ENCODE assay signal across 8 cellular contexts in the genomic region with DNA sequence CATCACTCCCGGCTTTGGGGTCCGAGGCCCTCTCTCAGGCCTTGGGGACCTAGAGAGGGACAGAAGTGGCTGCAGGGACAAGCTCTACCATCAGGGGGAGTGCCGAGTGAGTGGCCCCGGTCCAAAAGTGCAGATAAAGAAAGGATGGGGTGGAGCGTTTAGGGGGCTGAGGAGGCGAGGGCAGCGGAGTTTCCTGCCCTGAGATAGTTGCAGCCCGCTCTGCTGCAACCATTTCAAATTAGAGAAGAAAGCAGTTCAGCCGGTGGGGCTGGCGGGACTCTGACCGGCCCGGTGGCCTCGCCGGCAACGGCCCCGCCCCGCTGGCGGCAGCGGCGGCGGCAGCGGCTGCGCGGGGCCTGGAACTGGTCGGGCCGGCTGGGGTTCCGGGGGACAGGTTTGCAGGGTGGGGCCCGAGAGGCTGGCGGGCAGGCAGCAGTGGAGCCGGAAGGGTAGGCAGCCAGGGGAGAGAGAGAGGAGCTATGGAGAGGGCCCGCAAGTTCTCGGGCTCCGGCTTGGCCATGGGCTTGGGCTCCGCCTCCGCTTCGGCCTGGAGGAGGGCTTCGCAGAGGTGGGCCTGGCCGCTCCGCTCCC. TPM values are rescaled to one million over a fixed set of nuclear protein-coding genes. Genes with fewer than 3 reads are reported as not detected.
DNase-seq lines count a peak whose midpoint lies in the region; ATAC-seq and TF ChIP-seq lines count a peak whose summit lies in the region.

No MANE protein-coding gene starts in this region.

- H2BK5ac ChIP-seq in trophoblast cell (ENCODE audit: low read depth, low read length, poor library complexity): peak overlapping the region; percentile 69

- no peak for TF ChIP-seq POLR2A in Peyer's patch (IDR thresholded peaks at IDR 0.05)

- peak overlapping the region; percentile 86 for H3K18ac ChIP-seq in trophoblast cell (ENCODE audit: low read length)

- no peaks in the 10 kb centered on the region for H3K9me3 ChIP-seq in Peyer's patch
- no peaks in the 10 kb centered on the region for H3K9me3 ChIP-seq in trophoblast cell (ENCODE audit: insufficient read depth, low read depth, low read length)

- peaks cover 17% of the 10 kb centered on the region for H3K79me1 ChIP-seq in trophoblast cell (ENCODE audit: low read length)

- ATAC-seq in GM18870 (IDR thresholded peaks at IDR 0.05; ENCODE audit: unreplicated experiment) (peak; percentile 36), HG03520 (IDR thresholded peaks at IDR 0.05; ENCODE audit: unreplicated experiment) (peak; percentile 33)

- H3K14ac ChIP-seq in trophoblast cell (ENCODE audit: low read length): peak overlapping the region; percentile 75

- peak; percentile 30 to 66 (median 57) for TF ChIP-seq CTCF in Peyer's patch (IDR thresholded peaks at IDR 0.05)

- H2AK5ac ChIP-seq in trophoblast cell (ENCODE audit: low read length): peak overlapping the region; percentile 35

- peak overlapping the region; percentile 46 to 89 (median 67) for H3K27ac ChIP-seq in Peyer's patch
- peak overlapping the region; percentile 53 for H3K27ac ChIP-seq in trophoblast cell (ENCODE audit: low read depth, low read length)

- peak overlapping the region; percentile 78 for H3K4me2 ChIP-seq in trophoblast cell (ENCODE audit: low read length)

- peak overlapping the region; percentile 89 for H4K8ac ChIP-seq in trophoblast cell (ENCODE audit: low read depth, low read length)

- H3K36me3 ChIP-seq in Peyer's patch (no peaks in the 10 kb centered on the region), trophoblast cell (ENCODE audit: control insufficient read depth in 1 of 2, insufficient read depth in 2 of 2, low read length in 2 of 2) (no peaks in the 10 kb centered on the region)

- H2BK120ac ChIP-seq in trophoblast cell (ENCODE audit: insufficient read depth, low read length, poor library complexity): peak overlapping the region; percentile 89

- H3K4me3 ChIP-seq in Peyer's patch: peak overlapping the region; percentile 42 to 62 (median 54)
- peak overlapping the region; percentile 69 for H3K4me3 ChIP-seq in trophoblast cell (ENCODE audit: low read depth, low read length)

- intact Hi-C loops in head of caudate nucleus (cut with DNase I): no loop called here

- WGBS in trophoblast cell (ENCODE audit: extremely low coverage, insufficient coverage, insufficient read length): no CpG with 5 or more reads among the region's 39 CpGs

- H3K9ac ChIP-seq in trophoblast cell (ENCODE audit: low read length): peak overlapping the region; percentile 74

- no peak overlapping the region for H3K23ac ChIP-seq in trophoblast cell (ENCODE audit: low read length)

- peak; percentile 65 for DNase-seq in AG08395 (ENCODE audit: low spot score)
- DNase-seq in Peyer's patch: peak; percentile 56 to 78 (median 71)
- peak; percentile 68 for DNase-seq in activated naive CD4-positive, alpha-beta T cell treated with Interleukin-2 at 50 U/mL for 16 hours
- peak in 30 of 42 donors; percentile 17 to 78 (median 50) for DNase-seq in head of caudate nucleus
- DNase-seq in trophoblast cell: peak in 1 of 2 donors; percentile 38
- DNase-seq in 8988T: no peak

- peak overlapping the region; percentile 78 for H4K12ac ChIP-seq in trophoblast cell (ENCODE audit: low read depth, low read length)

- peaks cover 9% of the 10 kb centered on the region for H3K79me2 ChIP-seq in trophoblast cell (ENCODE audit: control insufficient read depth, insufficient read depth, low read length, poor library complexity)

- H2AFZ ChIP-seq in trophoblast cell (ENCODE audit: insufficient read depth, low read length, poor library complexity): peak overlapping the region; percentile 96

- peak overlapping the region; percentile 85 for H3K4ac ChIP-seq in trophoblast cell (ENCODE audit: low read depth, low read length)

- peaks cover 0 to 13% (median 0%) of the 10 kb centered on the region in 4 donors for H3K4me1 ChIP-seq in Peyer's patch
- H3K4me1 ChIP-seq in trophoblast cell (ENCODE audit: control insufficient read depth in 1 of 2, insufficient read depth in 2 of 2, low read length in 2 of 2): peaks cover 10 to 11% of the 10 kb centered on the region in 2 experiments

- H3K27me3 ChIP-seq in Peyer's patch (no peaks in the 10 kb centered on the region), trophoblast cell (ENCODE audit: insufficient read depth, low read length) (no peaks in the 10 kb centered on the region)

- H2BK12ac ChIP-seq in trophoblast cell (ENCODE audit: low read length): no peak overlapping the region

- peak overlapping the region; percentile 95 for H4K91ac ChIP-seq in trophoblast cell (ENCODE audit: low read depth, low read length)

RNA-seq across cellular contexts. Expression of a gene that starts 7.6 kb away (rescaled TPM):
- total RNA-seq in Peyer's patch: 10 to 100 TPM; 33.8 to 58.9 (median 52.8) TPM
- 18.6 and 22.7 TPM in 2 replicates for polyA plus RNA-seq in trophoblast cell (2013)

RNA-seq across cellular contexts. Expression of a gene that starts 29.1 kb away (rescaled TPM):
- total RNA-seq in Peyer's patch: 10 to 100 TPM in 3 of 4 donors, not detected in 1; 37.0 to 84.4 (median 78.8) TPM
- polyA plus RNA-seq in trophoblast cell (2013): 0.47 and 0.57 TPM in 2 replicates
